In the genomic region with DNA sequence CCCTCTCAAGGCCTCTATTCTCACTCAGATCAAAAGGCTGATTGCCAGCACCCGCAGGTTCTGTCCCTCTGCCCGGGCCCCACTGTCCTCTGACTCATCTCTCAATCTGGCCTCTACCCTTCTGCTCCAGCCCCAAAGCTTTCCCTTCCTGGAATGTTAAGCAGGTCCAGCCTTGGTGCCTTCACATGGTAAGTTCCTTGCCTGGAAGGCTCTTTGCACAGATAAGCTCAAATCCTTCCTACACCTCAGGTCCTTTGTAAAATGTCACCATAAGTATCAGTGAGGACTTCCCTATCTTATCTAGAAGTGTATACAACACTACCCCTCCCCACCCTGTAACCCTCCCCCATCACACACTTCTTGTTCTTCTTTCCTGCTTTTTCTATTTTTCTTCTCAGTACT, we compare ENCODE assay signal across 1 cellular context.
TF ChIP-seq lines count a peak whose summit lies in the region.

No MANE protein-coding gene starts in this region.

TF ChIP-seq in K562, 482 proteins besides CTCF, POLR2A, EP300 and RAD21 (continued from another document and continues in another):
- TF ChIP-seq, protein P1, sequence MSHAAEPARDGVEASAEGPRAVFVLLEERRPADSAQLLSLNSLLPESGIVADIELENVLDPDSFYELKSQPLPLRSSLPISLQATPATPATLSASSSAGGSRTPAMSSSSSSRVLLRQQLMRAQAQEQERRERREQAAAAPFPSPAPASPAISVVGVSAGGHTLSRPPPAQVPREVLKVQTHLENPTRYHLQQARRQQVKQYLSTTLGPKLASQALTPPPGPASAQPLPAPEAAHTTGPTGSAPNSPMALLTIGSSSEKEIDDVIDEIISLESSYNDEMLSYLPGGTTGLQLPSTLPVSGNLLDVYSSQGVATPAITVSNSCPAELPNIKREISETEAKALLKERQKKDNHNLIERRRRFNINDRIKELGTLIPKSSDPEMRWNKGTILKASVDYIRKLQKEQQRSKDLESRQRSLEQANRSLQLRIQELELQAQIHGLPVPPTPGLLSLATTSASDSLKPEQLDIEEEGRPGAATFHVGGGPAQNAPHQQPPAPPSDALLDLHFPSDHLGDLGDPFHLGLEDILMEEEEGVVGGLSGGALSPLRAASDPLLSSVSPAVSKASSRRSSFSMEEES (CRISPR knock-in tag; IDR thresholded peaks at IDR 0.05) = no peak
- TF ChIP-seq, protein P2, sequence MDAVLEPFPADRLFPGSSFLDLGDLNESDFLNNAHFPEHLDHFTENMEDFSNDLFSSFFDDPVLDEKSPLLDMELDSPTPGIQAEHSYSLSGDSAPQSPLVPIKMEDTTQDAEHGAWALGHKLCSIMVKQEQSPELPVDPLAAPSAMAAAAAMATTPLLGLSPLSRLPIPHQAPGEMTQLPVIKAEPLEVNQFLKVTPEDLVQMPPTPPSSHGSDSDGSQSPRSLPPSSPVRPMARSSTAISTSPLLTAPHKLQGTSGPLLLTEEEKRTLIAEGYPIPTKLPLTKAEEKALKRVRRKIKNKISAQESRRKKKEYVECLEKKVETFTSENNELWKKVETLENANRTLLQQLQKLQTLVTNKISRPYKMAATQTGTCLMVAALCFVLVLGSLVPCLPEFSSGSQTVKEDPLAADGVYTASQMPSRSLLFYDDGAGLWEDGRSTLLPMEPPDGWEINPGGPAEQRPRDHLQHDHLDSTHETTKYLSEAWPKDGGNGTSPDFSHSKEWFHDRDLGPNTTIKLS (IDR thresholded peaks at IDR 0.05; ENCODE audit: borderline replicate concordance, low read depth) = no peak
- TF ChIP-seq, protein P3, sequence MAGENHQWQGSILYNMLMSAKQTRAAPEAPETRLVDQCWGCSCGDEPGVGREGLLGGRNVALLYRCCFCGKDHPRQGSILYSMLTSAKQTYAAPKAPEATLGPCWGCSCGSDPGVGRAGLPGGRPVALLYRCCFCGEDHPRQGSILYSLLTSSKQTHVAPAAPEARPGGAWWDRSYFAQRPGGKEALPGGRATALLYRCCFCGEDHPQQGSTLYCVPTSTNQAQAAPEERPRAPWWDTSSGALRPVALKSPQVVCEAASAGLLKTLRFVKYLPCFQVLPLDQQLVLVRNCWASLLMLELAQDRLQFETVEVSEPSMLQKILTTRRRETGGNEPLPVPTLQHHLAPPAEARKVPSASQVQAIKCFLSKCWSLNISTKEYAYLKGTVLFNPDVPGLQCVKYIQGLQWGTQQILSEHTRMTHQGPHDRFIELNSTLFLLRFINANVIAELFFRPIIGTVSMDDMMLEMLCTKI (IDR thresholded peaks at IDR 0.05; ENCODE audit: partially characterized antibody) = no peak
- TF ChIP-seq FOS (IDR thresholded peaks at IDR 0.05; ENCODE audit: extremely low read depth, insufficient read length) = no peak
- no peak for TF ChIP-seq MIER1 (IDR thresholded peaks at IDR 0.05; ENCODE audit: low read depth)
- TF ChIP-seq CSDE1 (IDR thresholded peaks at IDR 0.05) = no peak
- TF ChIP-seq MTA1 (IDR thresholded peaks at IDR 0.05; ENCODE audit: borderline replicate concordance) = peak; percentile 64; the same call in 1 of the 2 replicates
- TF ChIP-seq CEBPG (CRISPR knock-in tag; IDR thresholded peaks at IDR 0.05) = no peak
- TF ChIP-seq CEBPG (tag; conservative IDR thresholded peaks at IDR 0.05 in 1 of 2, IDR thresholded peaks at IDR 0.05 in 1 of 2) = no peak
- no peak for TF ChIP-seq ZNF707 (CRISPR knock-in tag; conservative IDR thresholded peaks at IDR 0.05)
- no peak for TF ChIP-seq MCM7 (IDR thresholded peaks at IDR 0.05)
- TF ChIP-seq, protein P4, sequence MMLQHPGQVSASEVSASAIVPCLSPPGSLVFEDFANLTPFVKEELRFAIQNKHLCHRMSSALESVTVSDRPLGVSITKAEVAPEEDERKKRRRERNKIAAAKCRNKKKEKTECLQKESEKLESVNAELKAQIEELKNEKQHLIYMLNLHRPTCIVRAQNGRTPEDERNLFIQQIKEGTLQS (IDR thresholded peaks at IDR 0.05) = peak; percentile 56; the same call in 1 of the 2 replicates
- TF ChIP-seq, protein P4 (CRISPR knock-in tag; conservative IDR thresholded peaks at IDR 0.05) = no peak
- TF ChIP-seq DPF2 (IDR thresholded peaks at IDR 0.05) = peak; percentile 66; the same call in 1 of the 2 replicates
- TF ChIP-seq, protein P5, sequence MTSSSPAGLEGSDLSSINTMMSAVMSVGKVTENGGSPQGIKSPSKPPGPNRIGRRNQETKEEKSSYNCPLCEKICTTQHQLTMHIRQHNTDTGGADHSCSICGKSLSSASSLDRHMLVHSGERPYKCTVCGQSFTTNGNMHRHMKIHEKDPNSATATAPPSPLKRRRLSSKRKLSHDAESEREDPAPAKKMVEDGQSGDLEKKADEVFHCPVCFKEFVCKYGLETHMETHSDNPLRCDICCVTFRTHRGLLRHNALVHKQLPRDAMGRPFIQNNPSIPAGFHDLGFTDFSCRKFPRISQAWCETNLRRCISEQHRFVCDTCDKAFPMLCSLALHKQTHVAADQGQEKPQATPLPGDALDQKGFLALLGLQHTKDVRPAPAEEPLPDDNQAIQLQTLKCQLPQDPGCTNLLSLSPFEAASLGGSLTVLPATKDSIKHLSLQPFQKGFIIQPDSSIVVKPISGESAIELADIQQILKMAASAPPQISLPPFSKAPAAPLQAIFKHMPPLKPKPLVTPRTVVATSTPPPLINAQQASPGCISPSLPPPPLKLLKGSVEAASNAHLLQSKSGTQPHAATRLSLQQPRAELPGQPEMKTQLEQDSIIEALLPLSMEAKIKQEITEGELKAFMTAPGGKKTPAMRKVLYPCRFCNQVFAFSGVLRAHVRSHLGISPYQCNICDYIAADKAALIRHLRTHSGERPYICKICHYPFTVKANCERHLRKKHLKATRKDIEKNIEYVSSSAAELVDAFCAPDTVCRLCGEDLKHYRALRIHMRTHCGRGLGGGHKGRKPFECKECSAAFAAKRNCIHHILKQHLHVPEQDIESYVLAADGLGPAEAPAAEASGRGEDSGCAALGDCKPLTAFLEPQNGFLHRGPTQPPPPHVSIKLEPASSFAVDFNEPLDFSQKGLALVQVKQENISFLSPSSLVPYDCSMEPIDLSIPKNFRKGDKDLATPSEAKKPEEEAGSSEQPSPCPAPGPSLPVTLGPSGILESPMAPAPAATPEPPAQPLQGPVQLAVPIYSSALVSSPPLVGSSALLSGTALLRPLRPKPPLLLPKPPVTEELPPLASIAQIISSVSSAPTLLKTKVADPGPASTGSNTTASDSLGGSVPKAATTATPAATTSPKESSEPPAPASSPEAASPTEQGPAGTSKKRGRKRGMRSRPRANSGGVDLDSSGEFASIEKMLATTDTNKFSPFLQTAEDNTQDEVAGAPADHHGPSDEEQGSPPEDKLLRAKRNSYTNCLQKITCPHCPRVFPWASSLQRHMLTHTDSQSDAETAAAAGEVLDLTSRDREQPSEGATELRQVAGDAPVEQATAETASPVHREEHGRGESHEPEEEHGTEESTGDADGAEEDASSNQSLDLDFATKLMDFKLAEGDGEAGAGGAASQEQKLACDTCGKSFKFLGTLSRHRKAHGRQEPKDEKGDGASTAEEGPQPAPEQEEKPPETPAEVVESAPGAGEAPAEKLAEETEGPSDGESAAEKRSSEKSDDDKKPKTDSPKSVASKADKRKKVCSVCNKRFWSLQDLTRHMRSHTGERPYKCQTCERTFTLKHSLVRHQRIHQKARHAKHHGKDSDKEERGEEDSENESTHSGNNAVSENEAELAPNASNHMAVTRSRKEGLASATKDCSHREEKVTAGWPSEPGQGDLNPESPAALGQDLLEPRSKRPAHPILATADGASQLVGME (CRISPR knock-in tag; IDR thresholded peaks at IDR 0.05) = no peak
- TF ChIP-seq ETS2 (tag; IDR thresholded peaks at IDR 0.05; ENCODE audit: borderline replicate concordance, poor library complexity, severe bottlenecking) = no peak
- TF ChIP-seq KDM2B (CRISPR knock-in tag; IDR thresholded peaks at IDR 0.05) = no peak
- no peak for TF ChIP-seq ZKSCAN1 (IDR thresholded peaks at IDR 0.05; ENCODE audit: low read depth, low read length)
- no peak for TF ChIP-seq IFI16 (CRISPR knock-in tag; IDR thresholded peaks at IDR 0.05)
- no peak for TF ChIP-seq ZNF124 (CRISPR knock-in tag; IDR thresholded peaks at IDR 0.05)
- no peak for TF ChIP-seq POLR2AphosphoS5 (IDR thresholded peaks at IDR 0.05; ENCODE audit: control insufficient read depth, insufficient read depth, low read depth, low read length)
- TF ChIP-seq NFE2L1 (tag; IDR thresholded peaks at IDR 0.05; ENCODE audit: borderline replicate concordance, low read depth) = no peak
- no peak for TF ChIP-seq HOXB6 (CRISPR knock-in tag; IDR thresholded peaks at IDR 0.05; ENCODE audit: borderline replicate concordance)
- no peak for TF ChIP-seq STAG1 (CRISPR knock-in tag; IDR thresholded peaks at IDR 0.05; ENCODE audit: borderline replicate concordance)
- TF ChIP-seq PHF21A (IDR thresholded peaks at IDR 0.05; ENCODE audit: borderline replicate concordance, low read depth) = peak; percentile 94; the same call in 1 of the 2 replicates
- no peak for TF ChIP-seq ZNF77 (CRISPR knock-in tag; IDR thresholded peaks at IDR 0.05)
- no peak for TF ChIP-seq ZNF445 (CRISPR knock-in tag; IDR thresholded peaks at IDR 0.05; ENCODE audit: low read depth)
- no peak for TF ChIP-seq ASH1L (IDR thresholded peaks at IDR 0.05; ENCODE audit: borderline replicate concordance, low read depth, partially characterized antibody)
- TF ChIP-seq, protein P6, sequence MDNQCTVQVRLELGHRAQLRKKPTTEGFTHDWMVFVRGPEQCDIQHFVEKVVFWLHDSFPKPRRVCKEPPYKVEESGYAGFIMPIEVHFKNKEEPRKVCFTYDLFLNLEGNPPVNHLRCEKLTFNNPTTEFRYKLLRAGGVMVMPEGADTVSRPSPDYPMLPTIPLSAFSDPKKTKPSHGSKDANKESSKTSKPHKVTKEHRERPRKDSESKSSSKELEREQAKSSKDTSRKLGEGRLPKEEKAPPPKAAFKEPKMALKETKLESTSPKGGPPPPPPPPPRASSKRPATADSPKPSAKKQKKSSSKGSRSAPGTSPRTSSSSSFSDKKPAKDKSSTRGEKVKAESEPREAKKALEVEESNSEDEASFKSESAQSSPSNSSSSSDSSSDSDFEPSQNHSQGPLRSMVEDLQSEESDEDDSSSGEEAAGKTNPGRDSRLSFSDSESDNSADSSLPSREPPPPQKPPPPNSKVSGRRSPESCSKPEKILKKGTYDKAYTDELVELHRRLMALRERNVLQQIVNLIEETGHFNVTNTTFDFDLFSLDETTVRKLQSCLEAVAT (IDR thresholded peaks at IDR 0.05) = no peak
- TF ChIP-seq ZNF282 (CRISPR knock-in tag; IDR thresholded peaks at IDR 0.05) = no peak
- TF ChIP-seq SMARCA4 (IDR thresholded peaks at IDR 0.05) = peak; percentile 62; the same call in 1 of the 2 replicates
- TF ChIP-seq SOX6 (IDR thresholded peaks at IDR 0.05) = peak; percentile 75; the same call in 1 of the 2 replicates
- TF ChIP-seq CBX1 (IDR thresholded peaks at IDR 0.05; ENCODE audit: low read depth) = no peak
- TF ChIP-seq, protein P7, sequence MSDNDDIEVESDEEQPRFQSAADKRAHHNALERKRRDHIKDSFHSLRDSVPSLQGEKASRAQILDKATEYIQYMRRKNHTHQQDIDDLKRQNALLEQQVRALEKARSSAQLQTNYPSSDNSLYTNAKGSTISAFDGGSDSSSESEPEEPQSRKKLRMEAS (CRISPR knock-in tag; IDR thresholded peaks at IDR 0.05) = no peak
- TF ChIP-seq ZNF408 (CRISPR knock-in tag; IDR thresholded peaks at IDR 0.05; ENCODE audit: low read depth) = no peak
- TF ChIP-seq ZNF717 (CRISPR knock-in tag; IDR thresholded peaks at IDR 0.05) = no peak
- TF ChIP-seq NR2C1 (IDR thresholded peaks at IDR 0.05) = no peak
- no peak for TF ChIP-seq NR2C1 (tag; IDR thresholded peaks at IDR 0.05)
- TF ChIP-seq CBX3 (IDR thresholded peaks at IDR 0.05; ENCODE audit: borderline replicate concordance in 1 of 2, low read length in 2 of 2) = no peak
- TF ChIP-seq RBM22 (IDR thresholded peaks at IDR 0.05; ENCODE audit: low read depth, low read length, poor library complexity, severe bottlenecking) = no peak
- no peak for TF ChIP-seq RFX7 (CRISPR knock-in tag; IDR thresholded peaks at IDR 0.05)
- no peak for TF ChIP-seq ZNF583 (CRISPR knock-in tag; IDR thresholded peaks at IDR 0.05)
- TF ChIP-seq, protein P8, sequence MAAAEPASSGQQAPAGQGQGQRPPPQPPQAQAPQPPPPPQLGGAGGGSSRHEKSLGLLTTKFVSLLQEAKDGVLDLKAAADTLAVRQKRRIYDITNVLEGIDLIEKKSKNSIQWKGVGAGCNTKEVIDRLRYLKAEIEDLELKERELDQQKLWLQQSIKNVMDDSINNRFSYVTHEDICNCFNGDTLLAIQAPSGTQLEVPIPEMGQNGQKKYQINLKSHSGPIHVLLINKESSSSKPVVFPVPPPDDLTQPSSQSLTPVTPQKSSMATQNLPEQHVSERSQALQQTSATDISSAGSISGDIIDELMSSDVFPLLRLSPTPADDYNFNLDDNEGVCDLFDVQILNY (CRISPR knock-in tag; IDR thresholded peaks at IDR 0.05) = no peak
- no peak for TF ChIP-seq MCM3 (IDR thresholded peaks at IDR 0.05)
- TF ChIP-seq, protein P9, sequence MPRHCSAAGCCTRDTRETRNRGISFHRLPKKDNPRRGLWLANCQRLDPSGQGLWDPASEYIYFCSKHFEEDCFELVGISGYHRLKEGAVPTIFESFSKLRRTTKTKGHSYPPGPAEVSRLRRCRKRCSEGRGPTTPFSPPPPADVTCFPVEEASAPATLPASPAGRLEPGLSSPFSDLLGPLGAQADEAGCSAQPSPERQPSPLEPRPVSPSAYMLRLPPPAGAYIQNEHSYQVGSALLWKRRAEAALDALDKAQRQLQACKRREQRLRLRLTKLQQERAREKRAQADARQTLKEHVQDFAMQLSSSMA (CRISPR knock-in tag; IDR thresholded peaks at IDR 0.05) = no peak
- TF ChIP-seq MTA3 (IDR thresholded peaks at IDR 0.05; ENCODE audit: borderline replicate concordance) = no peak
- TF ChIP-seq PURB (CRISPR knock-in tag; IDR thresholded peaks at IDR 0.05; ENCODE audit: low read depth) = no peak
- no peak for TF ChIP-seq ZFPM2 (CRISPR knock-in tag; IDR thresholded peaks at IDR 0.05)
- TF ChIP-seq, protein P10, sequence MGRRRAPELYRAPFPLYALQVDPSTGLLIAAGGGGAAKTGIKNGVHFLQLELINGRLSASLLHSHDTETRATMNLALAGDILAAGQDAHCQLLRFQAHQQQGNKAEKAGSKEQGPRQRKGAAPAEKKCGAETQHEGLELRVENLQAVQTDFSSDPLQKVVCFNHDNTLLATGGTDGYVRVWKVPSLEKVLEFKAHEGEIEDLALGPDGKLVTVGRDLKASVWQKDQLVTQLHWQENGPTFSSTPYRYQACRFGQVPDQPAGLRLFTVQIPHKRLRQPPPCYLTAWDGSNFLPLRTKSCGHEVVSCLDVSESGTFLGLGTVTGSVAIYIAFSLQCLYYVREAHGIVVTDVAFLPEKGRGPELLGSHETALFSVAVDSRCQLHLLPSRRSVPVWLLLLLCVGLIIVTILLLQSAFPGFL (CRISPR knock-in tag; IDR thresholded peaks at IDR 0.05) = no peak
- no peak for TF ChIP-seq MYNN (IDR thresholded peaks at IDR 0.05)
- TF ChIP-seq MYNN (CRISPR knock-in tag; IDR thresholded peaks at IDR 0.05) = no peak
- 0 out of 4 replicates have a peak, but pooled peaks of 1 of the 2 experiments have one; percentile 22 for TF ChIP-seq MAZ (CRISPR knock-in tag; conservative IDR thresholded peaks at IDR 0.05 in 1 of 2, IDR thresholded peaks at IDR 0.05 in 1 of 2)
- TF ChIP-seq ARHGAP35 (IDR thresholded peaks at IDR 0.05; ENCODE audit: partially characterized antibody) = no peak
